Comparison of ENCODE assay signal across 8 cellular contexts in the genomic region with DNA sequence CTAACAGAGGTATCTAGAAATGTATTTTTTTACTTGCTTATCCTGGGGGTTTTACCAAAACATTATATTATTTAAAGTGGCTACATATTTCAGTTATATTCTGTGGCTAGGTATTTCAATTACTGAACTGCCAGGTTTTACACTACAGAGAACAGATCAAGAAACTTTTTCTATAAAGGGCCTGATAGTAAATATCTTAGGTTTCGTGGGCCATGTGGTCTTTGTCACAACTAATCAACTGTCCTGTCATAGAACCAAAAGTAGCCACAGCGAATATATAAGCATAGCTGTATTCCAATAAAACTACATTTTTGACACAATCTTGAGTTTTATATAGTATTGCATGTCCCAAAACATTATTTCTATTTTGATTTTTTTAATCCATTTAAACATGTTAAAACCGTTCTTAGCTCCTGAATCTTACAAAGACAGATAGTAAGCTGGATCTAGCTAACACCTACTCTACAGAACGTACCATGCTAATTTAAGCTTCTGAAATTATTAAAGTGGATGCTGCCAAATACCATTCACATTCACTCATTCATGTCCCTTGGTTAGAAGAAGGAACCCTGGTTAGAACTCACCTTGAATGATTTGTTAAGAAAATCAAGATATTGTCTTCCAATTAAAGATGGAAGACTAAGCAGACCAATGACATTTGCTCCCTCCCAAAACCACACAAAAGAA.
"Had no signal": no experiment of that assay in that cellular context is flagged by ENCODE, and none has a peak within 500 bp of the region (broad histone marks: within the 10 kb centered on the region; RNA-seq: fewer than 3 reads in every experiment).

No MANE protein-coding gene starts in this region.

- H3K27ac Mint-ChIP-seq: HFFc6 had no signal

- H3K36me3 ChIP-seq: HAP-1 had no signal

- H3K27ac ChIP-seq: GM23248 had no signal

- H3K4me3 Mint-ChIP-seq: HFFc6 had no signal

- DNase-seq: GM23248, GOT3, H7, HFFc6, IMR-90 had no signal

- ATAC-seq: HCT116, K562 had no signal

- H3K4me3 ChIP-seq: GM23248, HAP-1, K562 had no signal
